In genomic region chr6:41028618-41029486, GRCh38 we compare ENCODE assay signal across 8 cellular contexts. TPM values are rescaled to one million over a fixed set of nuclear protein-coding genes. Genes with fewer than 3 reads are reported as not detected.
A peak's percentile ranks its signal among the peaks of the same experiment; 100 is the strongest.
DNase-seq lines count a peak whose midpoint lies in the region; ATAC-seq and TF ChIP-seq lines count a peak whose summit lies in the region.

No MANE protein-coding gene starts in this region.

- peaks cover 3% of the 10 kb centered on the region for H3K27me3 ChIP-seq in osteoblast (ENCODE audit: insufficient read depth, low read length)

- no peaks in the 10 kb centered on the region for H3K36me3 Mint-ChIP-seq in activated T-cell treated with anti-CD3 and anti-CD28 coated beads, Interleukin-2, amount 50 U/mL, for 24 hours (ENCODE audit: low read depth)

- no TSS peak for BruUV-seq in OCI-LY7 (replicated peaks; lab: Mats Ljungman, UMichigan)

- intact Hi-C loops in OCI-LY7 (cut with micrococcal nuclease; ENCODE audit: unreplicated experiment): loop anchor here (1.0 kb wide), 1 partner anchor 23 kb away; no protein-coding TSS in a partner anchor

- peaks cover 20% of the 10 kb centered on the region for H3K4me1 Mint-ChIP-seq in activated T-cell treated with anti-CD3 and anti-CD28 coated beads, Interleukin-2, amount 50 U/mL, for 24 hours (ENCODE audit: low read depth)

- ATAC-seq in esophagus mucosa: peak; percentile 52

- CTCF ChIA-PET in OCI-LY7 (lab: Charles Lee; ENCODE audit: unreplicated experiment): interaction anchor here (0.5 to 1.9 kb wide), 5 partner anchors 21 to 42 kb away, joined by 3 to 6 read pairs (median 4); no protein-coding TSS in a partner anchor

- H3K4me2 ChIP-seq in OCI-LY7 (ENCODE audit: low read length) (peak overlapping the region; percentile 73), osteoblast (ENCODE audit: insufficient read depth, low read length) (peak overlapping the region; percentile 90)

- no peaks in the 10 kb centered on the region for H3K9me3 Mint-ChIP-seq in activated T-cell treated with anti-CD3 and anti-CD28 coated beads, Interleukin-2, amount 50 U/mL, for 24 hours

- H2AFZ ChIP-seq in OCI-LY7 (ENCODE audit: low read length): peak overlapping the region; percentile 94
- H2AFZ ChIP-seq in osteoblast (ENCODE audit: low read length): peak overlapping the region; percentile 96

- DNase-seq in activated T-cell treated with anti-CD3 and anti-CD28 coated beads, Interleukin-2, amount 50 U/mL, for 24 hours: no peak
- DNase-seq in activated T-cell treated with anti-CD3 and anti-CD28 coated beads for 4 hours (no peak), OCI-LY7 (ENCODE audit: low spot score) (no peak), osteoblast (ENCODE audit: insufficient read length, low spot score, missing footprints) (peak; percentile 77), NCI-H2081 (lab: John Stamatoyannopoulos, UW) (no peak), SW480 (ENCODE audit: low spot score) (no peak), hepatic stellate cell (ENCODE audit: low spot score) (no peak)

- peak overlapping the region; percentile 80 for H3K4me3 Mint-ChIP-seq in activated T-cell treated with anti-CD3 and anti-CD28 coated beads, Interleukin-2, amount 50 U/mL, for 24 hours

- H4K20me1 ChIP-seq in OCI-LY7 (ENCODE audit: insufficient read depth, low read length) (no peaks in the 10 kb centered on the region), osteoblast (ENCODE audit: insufficient read depth, low read length) (no peaks in the 10 kb centered on the region)

- H3K9me3 ChIP-seq in OCI-LY7 (ENCODE audit: low read length): no peaks in the 10 kb centered on the region
- H3K9me3 ChIP-seq in osteoblast (ENCODE audit: low read depth, low read length): no peaks in the 10 kb centered on the region

- H3K4me3 ChIP-seq in OCI-LY7 (ENCODE audit: low read depth, low read length, poor library complexity, severe bottlenecking) (peak overlapping the region; percentile 59), osteoblast (ENCODE audit: insufficient read depth, low read length) (peak overlapping the region; percentile 70)

- H3K4me1 ChIP-seq in OCI-LY7 (ENCODE audit: insufficient read depth, low read length, poor library complexity, severe bottlenecking) (peaks cover 22% of the 10 kb centered on the region), osteoblast (ENCODE audit: insufficient read depth, low read length) (peaks cover 9% of the 10 kb centered on the region)

- TF ChIP-seq CTCF in OCI-LY7 (conservative IDR thresholded peaks at IDR 0.05; ENCODE audit: low read length) (no peak), osteoblast (IDR thresholded peaks at IDR 0.05; ENCODE audit: extremely low read depth, low read depth, low read length) (no peak)

- no peaks in the 10 kb centered on the region for H3K27me3 Mint-ChIP-seq in activated T-cell treated with anti-CD3 and anti-CD28 coated beads, Interleukin-2, amount 50 U/mL, for 24 hours

- H3K79me2 ChIP-seq in OCI-LY7 (ENCODE audit: insufficient read depth, low read depth, low read length) (no peaks in the 10 kb centered on the region), osteoblast (ENCODE audit: insufficient read depth, low read length) (no peaks in the 10 kb centered on the region)

- POLR2A ChIA-PET in OCI-LY7 (lab: Charles Lee): no interaction called here

- no peak overlapping the region for H3K27ac ChIP-seq in OCI-LY7 (ENCODE audit: low read depth, low read length, poor library complexity, severe bottlenecking)
- no peak overlapping the region for H3K27ac ChIP-seq in osteoblast (ENCODE audit: low read depth, low read length)

- no peaks in the 10 kb centered on the region for H3K36me3 ChIP-seq in OCI-LY7 (ENCODE audit: insufficient read depth, low read length)
- H3K36me3 ChIP-seq in osteoblast (ENCODE audit: insufficient read depth, low read length): no peaks in the 10 kb centered on the region

- H3K27ac Mint-ChIP-seq in activated T-cell treated with anti-CD3 and anti-CD28 coated beads, Interleukin-2, amount 50 U/mL, for 24 hours: peak overlapping the region; percentile 39

- no peaks in the 10 kb centered on the region for H3K9me2 ChIP-seq in OCI-LY7 (ENCODE audit: insufficient read depth, low read length)

RNA-seq across cellular contexts. Expression of gene UNC5CL, which starts 10.2 kb away (rescaled TPM):
- total RNA-seq in OCI-LY7 (2014; rRNA removed; shearing (Covaris generic)): 0.62 and 0.85 TPM in 2 replicates
- 0.49 and 0.63 TPM in 2 replicates for total RNA-seq in OCI-LY7 (2022)
- total RNA-seq in esophagus mucosa: 0.56 TPM
- total RNA-seq in osteoblast: under 0.01 TPM in 1 of 2 replicates, not detected in the other

RNA-seq across cellular contexts. Expression of gene TSPO2, which starts 13.4 kb away (rescaled TPM):
- not detected in 2 replicates for total RNA-seq in OCI-LY7 (2014; rRNA removed; shearing (Covaris generic))
- total RNA-seq in OCI-LY7 (2022) (not detected in 2 replicates), esophagus mucosa (not detected), osteoblast (not detected in 2 replicates)

RNA-seq across cellular contexts. Expression of gene APOBEC2, which starts 24.1 kb away (rescaled TPM):
- total RNA-seq in OCI-LY7 (2014; rRNA removed; shearing (Covaris generic)): not detected in 2 replicates
- total RNA-seq in OCI-LY7 (2022) (not detected in 2 replicates), esophagus mucosa (not detected), osteoblast (not detected in 2 replicates)

RNA-seq across cellular contexts. Expression of gene OARD1, which starts 43.3 kb away (rescaled TPM):
- total RNA-seq in OCI-LY7 (2014; rRNA removed; shearing (Covaris generic)): 19.5 and 21.0 TPM in 2 replicates
- total RNA-seq in OCI-LY7 (2022): 41.6 and 47.9 TPM in 2 replicates
- 17.4 TPM for total RNA-seq in esophagus mucosa
- 7.2 and 7.7 TPM in 2 replicates for total RNA-seq in osteoblast

RNA-seq across cellular contexts. Expression of gene NFYA, which starts 43.9 kb away (rescaled TPM):
- 23.5 and 29.5 TPM in 2 replicates for total RNA-seq in OCI-LY7 (2014; rRNA removed; shearing (Covaris generic))
- total RNA-seq in OCI-LY7 (2022) (46.4 and 47.9 TPM in 2 replicates), esophagus mucosa (9.6 TPM), osteoblast (8.0 and 9.4 TPM in 2 replicates)
